In genomic region chr6:41954668-41955067, GRCh38 we compare ENCODE assay signal across 17 cellular contexts. TPM values are rescaled to one million over a fixed set of nuclear protein-coding genes. Genes with fewer than 3 reads are reported as not detected.
A peak's percentile ranks its signal among the peaks of the same experiment; 100 is the strongest.
DNase-seq lines count a peak whose midpoint lies in the region; ATAC-seq and TF ChIP-seq lines count a peak whose summit lies in the region.
"Had no signal": no experiment of that assay in that cellular context is flagged by ENCODE, and none has a peak within 500 bp of the region (broad histone marks: within the 10 kb centered on the region; RNA-seq: fewer than 3 reads in every experiment).

No MANE protein-coding gene starts in this region.

- TF ChIP-seq CTCF in CD8-positive, alpha-beta T cell (IDR thresholded peaks at IDR 0.05) = no peak

- H3K36me3 Mint-ChIP-seq in activated T-cell treated with anti-CD3 and anti-CD28 coated beads, Interleukin-2, amount 50 U/mL, for 24 hours (ENCODE audit: low read depth) = peaks cover 37% of the 10 kb centered on the region
- peaks cover 54% of the 10 kb centered on the region for H3K36me3 Mint-ChIP-seq in CD8-positive, alpha-beta T cell
- H3K36me3 Mint-ChIP-seq in activated naive CD8-positive, alpha-beta T cell = peaks cover 5% of the 10 kb centered on the region
- H3K36me3 Mint-ChIP-seq in naive thymus-derived CD8-positive, alpha-beta T cell = peaks cover 0 to 66% (median 16%) of the 10 kb centered on the region in 3 donors

- peaks cover 26% of the 10 kb centered on the region for H3K4me1 ChIP-seq in CD8-positive, alpha-beta T cell (ENCODE audit: insufficient read depth, low read length)
- H3K4me1 ChIP-seq: BE2C had no signal

- ATAC-seq in CD8-positive, alpha-beta T cell = no peak
- ATAC-seq in naive thymus-derived CD8-positive, alpha-beta T cell = no peak
- no peak for ATAC-seq in HG03460 (IDR thresholded peaks at IDR 0.05; ENCODE audit: unreplicated experiment)
- ATAC-seq in GM19455 (IDR thresholded peaks at IDR 0.05; ENCODE audit: unreplicated experiment) = no peak
- ATAC-seq: HepG2 had no signal

- H3K9me3 Mint-ChIP-seq in activated T-cell treated with anti-CD3 and anti-CD28 coated beads, Interleukin-2, amount 50 U/mL, for 24 hours = peaks cover 11% of the 10 kb centered on the region
- H3K9me3 Mint-ChIP-seq in CD8-positive, alpha-beta T cell = no peaks in the 10 kb centered on the region
- no peaks in the 10 kb centered on the region for H3K9me3 Mint-ChIP-seq in activated naive CD8-positive, alpha-beta T cell (ENCODE audit: low read depth)
- no peaks in the 10 kb centered on the region for H3K9me3 Mint-ChIP-seq in naive thymus-derived CD8-positive, alpha-beta T cell
- H3K9me3 Mint-ChIP-seq: CD4-positive, CD25-positive, alpha-beta regulatory T cell had no signal

- no peak overlapping the region for H3K27ac ChIP-seq in CD8-positive, alpha-beta T cell (ENCODE audit: low read depth, low read length)
- H3K27ac ChIP-seq: RWPE1 had no signal

- POLR2A ChIA-PET in CD8-positive, alpha-beta T cell (lab: Charles Lee) = interaction anchor here (0.5 to 1.2 kb wide), 2 partner anchors 14 to 587 kb away, joined by 3 to 4 read pairs; no protein-coding TSS in a partner anchor
- POLR2A ChIA-PET in naive thymus-derived CD8-positive, alpha-beta T cell (lab: Charles Lee) = interaction anchor here (0.6 to 0.8 kb wide), 2 partner anchors 37 to 53 kb away, joined by 3 to 4 read pairs; no protein-coding TSS in a partner anchor

- intact Hi-C loops in CD8-positive, alpha-beta T cell (cut with DNase I, micrococcal nuclease) = no loop called here

- CTCF ChIA-PET in CD8-positive, alpha-beta T cell (lab: Charles Lee) = interaction anchor here (1.3 to 1.7 kb wide), 2 partner anchors 12 to 87 kb away, joined by 3 read pairs; no protein-coding TSS in a partner anchor

- H3K4me3 ChIP-seq in CD8-positive, alpha-beta T cell (ENCODE audit: low read depth, low read length) = no peak overlapping the region

- peaks cover 9% of the 10 kb centered on the region for H3K36me3 ChIP-seq in CD8-positive, alpha-beta T cell (ENCODE audit: insufficient read depth, low read length)
- H3K36me3 ChIP-seq: BE2C had no signal

- H3K4me3 Mint-ChIP-seq in activated T-cell treated with anti-CD3 and anti-CD28 coated beads, Interleukin-2, amount 50 U/mL, for 24 hours = no peak overlapping the region
- H3K4me3 Mint-ChIP-seq in CD8-positive, alpha-beta T cell = no peak overlapping the region
- no peak overlapping the region for H3K4me3 Mint-ChIP-seq in activated naive CD8-positive, alpha-beta T cell
- H3K4me3 Mint-ChIP-seq in naive thymus-derived CD8-positive, alpha-beta T cell = peak overlapping the region in 2 of 10 donors; percentile 18 to 42
- H3K4me3 Mint-ChIP-seq: CD4-positive, CD25-positive, alpha-beta regulatory T cell had no signal

- peak overlapping the region; percentile 90 for H3K27ac Mint-ChIP-seq in activated T-cell treated with anti-CD3 and anti-CD28 coated beads, Interleukin-2, amount 50 U/mL, for 24 hours
- H3K27ac Mint-ChIP-seq in CD8-positive, alpha-beta T cell = peak overlapping the region; percentile 68
- H3K27ac Mint-ChIP-seq in activated naive CD8-positive, alpha-beta T cell = peak overlapping the region; percentile 88
- H3K27ac Mint-ChIP-seq in naive thymus-derived CD8-positive, alpha-beta T cell = peak overlapping the region in 9 of 10 donors; percentile 16 to 82 (median 50)

- DNase-seq in activated T-cell treated with anti-CD3 and anti-CD28 coated beads, Interleukin-2, amount 50 U/mL, for 24 hours = no peak
- no peak for DNase-seq in activated T-cell treated with anti-CD3 and anti-CD28 coated beads for 4 hours
- no peak for DNase-seq in CD8-positive, alpha-beta T cell
- DNase-seq in naive thymus-derived CD8-positive, alpha-beta T cell = no peak
- DNase-seq in NCI-H524 treated with DMSO at 0.1 percent for 48 hours (lab: John Stamatoyannopoulos, UW) = no peak
- DNase-seq: BE2C; CD4-positive, CD25-positive, alpha-beta regulatory T cell; KG1; MV-4-11; NCI-H1694 treated with DMSO at 0.1 percent for 48 hours; NCI-H2107; NCI-H510A treated with DMSO at 0.1 percent for 48 hours had no signal

- H3K27me3 ChIP-seq in CD8-positive, alpha-beta T cell (ENCODE audit: insufficient read depth, low read length) = no peaks in the 10 kb centered on the region
- H3K27me3 ChIP-seq: BE2C had no signal

- H3K27me3 Mint-ChIP-seq in activated T-cell treated with anti-CD3 and anti-CD28 coated beads, Interleukin-2, amount 50 U/mL, for 24 hours = no peaks in the 10 kb centered on the region
- H3K27me3 Mint-ChIP-seq in CD8-positive, alpha-beta T cell (ENCODE audit: low read depth) = no peaks in the 10 kb centered on the region
- H3K27me3 Mint-ChIP-seq in activated naive CD8-positive, alpha-beta T cell = no peaks in the 10 kb centered on the region
- no peaks in the 10 kb centered on the region for H3K27me3 Mint-ChIP-seq in naive thymus-derived CD8-positive, alpha-beta T cell
- H3K27me3 Mint-ChIP-seq: CD4-positive, CD25-positive, alpha-beta regulatory T cell had no signal

- H3K9me3 ChIP-seq in CD8-positive, alpha-beta T cell (ENCODE audit: low read length) = no peaks in the 10 kb centered on the region
- H3K9me3 ChIP-seq: BE2C had no signal

- peaks cover 68% of the 10 kb centered on the region for H3K4me1 Mint-ChIP-seq in activated T-cell treated with anti-CD3 and anti-CD28 coated beads, Interleukin-2, amount 50 U/mL, for 24 hours (ENCODE audit: low read depth)
- H3K4me1 Mint-ChIP-seq in CD8-positive, alpha-beta T cell (ENCODE audit: low read depth) = peaks cover 65% of the 10 kb centered on the region
- peaks cover 66% of the 10 kb centered on the region for H3K4me1 Mint-ChIP-seq in activated naive CD8-positive, alpha-beta T cell (ENCODE audit: low read depth)
- peaks cover 22 to 70% (median 63%) of the 10 kb centered on the region in 4 donors for H3K4me1 Mint-ChIP-seq in naive thymus-derived CD8-positive, alpha-beta T cell

RNA-seq across cellular contexts. Expression of gene CCND3, which starts 13.1 kb away (rescaled TPM):
- total RNA-seq in CD8-positive, alpha-beta T cell = 100 to 1,000 TPM; 129 to 135 TPM
- total RNA-seq in naive thymus-derived CD8-positive, alpha-beta T cell = 100 to 1,000 TPM; 282 to 291 TPM
- 100 to 1,000 TPM; 519 to 765 (median 628) TPM for polyA plus RNA-seq in naive thymus-derived CD8-positive, alpha-beta T cell

RNA-seq across cellular contexts. Expression of gene BYSL, which starts 33.4 kb away (rescaled TPM):
- total RNA-seq in CD8-positive, alpha-beta T cell = 1 to 10 TPM; 3.2 to 6.2 TPM
- total RNA-seq in naive thymus-derived CD8-positive, alpha-beta T cell = 1 to 10 TPM; 5.3 to 7.6 TPM
- 1 to 10 TPM; 3.5 to 7.5 (median 4.9) TPM for polyA plus RNA-seq in naive thymus-derived CD8-positive, alpha-beta T cell

RNA-seq across cellular contexts. Expression of gene MED20, which starts 33.7 kb away (rescaled TPM):
- 1 to 10 TPM; 1.8 TPM for total RNA-seq in CD8-positive, alpha-beta T cell
- 10 to 100 TPM in 1 of 2 experiments, 1 to 10 TPM in 1; 8.8 to 12.5 TPM for total RNA-seq in naive thymus-derived CD8-positive, alpha-beta T cell
- 1 to 10 TPM; 2.8 to 5.1 (median 4.3) TPM for polyA plus RNA-seq in naive thymus-derived CD8-positive, alpha-beta T cell

RNA-seq across cellular contexts. Expression of gene USP49, which starts 59.5 kb away (rescaled TPM):
- total RNA-seq in CD8-positive, alpha-beta T cell = 1 to 10 TPM; 1.6 to 1.8 TPM
- total RNA-seq in naive thymus-derived CD8-positive, alpha-beta T cell = 1 to 10 TPM; 2.0 to 3.0 TPM
- under 1 TPM; 0.34 to 0.48 (median 0.42) TPM for polyA plus RNA-seq in naive thymus-derived CD8-positive, alpha-beta T cell
